1 cellular context compared by ENCODE assay signal in the genomic region with DNA sequence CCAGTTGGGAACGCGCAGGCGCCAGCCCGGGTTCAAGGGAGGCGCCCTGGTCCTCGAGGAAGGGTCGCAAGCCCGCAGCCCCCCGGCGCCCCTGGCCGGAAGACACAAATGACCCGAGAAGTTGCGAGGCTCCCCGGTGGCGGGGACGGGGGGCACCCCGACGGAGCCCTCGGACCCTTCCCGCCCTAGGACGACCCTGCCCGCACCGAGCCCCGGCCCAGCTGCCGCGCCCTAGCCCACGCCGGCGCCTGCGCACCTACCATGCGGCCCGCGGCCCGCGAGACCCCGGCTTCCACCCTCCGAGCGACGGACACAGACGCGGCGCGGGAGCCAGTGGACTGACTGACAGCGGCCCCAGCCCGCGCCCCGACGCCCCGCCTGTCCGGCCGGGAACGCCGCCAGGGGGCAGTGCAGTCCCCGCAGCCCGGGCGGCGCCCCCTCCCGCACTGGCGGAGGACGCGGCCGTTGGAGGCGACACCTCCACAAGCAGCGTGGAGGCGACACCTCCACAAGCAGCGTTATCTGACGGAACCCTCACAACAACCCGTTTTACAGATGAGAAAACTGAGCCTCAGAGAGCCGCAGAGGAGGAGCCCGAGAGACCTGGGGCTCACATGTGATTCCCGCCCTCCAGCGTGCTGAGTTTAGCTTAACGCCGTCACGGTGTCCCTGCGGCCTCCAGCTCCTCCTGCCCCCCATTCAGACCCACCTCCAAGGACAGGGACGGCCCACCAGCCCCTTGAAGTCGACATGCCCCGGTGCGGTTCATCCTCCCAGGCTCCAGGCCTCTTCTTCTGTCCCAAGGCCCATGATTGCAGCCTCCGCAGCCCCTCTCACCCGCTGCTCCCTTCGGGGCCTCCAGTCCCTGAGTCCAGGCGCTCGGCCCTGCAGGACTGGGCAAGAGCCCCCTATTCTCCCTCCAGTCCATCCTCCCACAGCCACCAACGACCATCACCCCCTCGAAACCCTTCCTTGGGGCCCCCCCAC.
A peak's percentile ranks its signal among the peaks of the same experiment; 100 is the strongest.
TF ChIP-seq lines count a peak whose summit lies in the region.

A gene with protein sequence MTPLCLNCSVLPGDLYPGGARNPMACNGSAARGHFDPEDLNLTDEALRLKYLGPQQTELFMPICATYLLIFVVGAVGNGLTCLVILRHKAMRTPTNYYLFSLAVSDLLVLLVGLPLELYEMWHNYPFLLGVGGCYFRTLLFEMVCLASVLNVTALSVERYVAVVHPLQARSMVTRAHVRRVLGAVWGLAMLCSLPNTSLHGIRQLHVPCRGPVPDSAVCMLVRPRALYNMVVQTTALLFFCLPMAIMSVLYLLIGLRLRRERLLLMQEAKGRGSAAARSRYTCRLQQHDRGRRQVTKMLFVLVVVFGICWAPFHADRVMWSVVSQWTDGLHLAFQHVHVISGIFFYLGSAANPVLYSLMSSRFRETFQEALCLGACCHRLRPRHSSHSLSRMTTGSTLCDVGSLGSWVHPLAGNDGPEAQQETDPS (minus strand): TSS at position 347 of the 987 bp plus-strand sequence. CDS start 84 bp downstream, at position 263.

TF ChIP-seq in HepG2, 621 proteins besides CTCF, POLR2A, EP300 and RAD21 (continued from another document and continues in another):
- TF ChIP-seq, protein P1, sequence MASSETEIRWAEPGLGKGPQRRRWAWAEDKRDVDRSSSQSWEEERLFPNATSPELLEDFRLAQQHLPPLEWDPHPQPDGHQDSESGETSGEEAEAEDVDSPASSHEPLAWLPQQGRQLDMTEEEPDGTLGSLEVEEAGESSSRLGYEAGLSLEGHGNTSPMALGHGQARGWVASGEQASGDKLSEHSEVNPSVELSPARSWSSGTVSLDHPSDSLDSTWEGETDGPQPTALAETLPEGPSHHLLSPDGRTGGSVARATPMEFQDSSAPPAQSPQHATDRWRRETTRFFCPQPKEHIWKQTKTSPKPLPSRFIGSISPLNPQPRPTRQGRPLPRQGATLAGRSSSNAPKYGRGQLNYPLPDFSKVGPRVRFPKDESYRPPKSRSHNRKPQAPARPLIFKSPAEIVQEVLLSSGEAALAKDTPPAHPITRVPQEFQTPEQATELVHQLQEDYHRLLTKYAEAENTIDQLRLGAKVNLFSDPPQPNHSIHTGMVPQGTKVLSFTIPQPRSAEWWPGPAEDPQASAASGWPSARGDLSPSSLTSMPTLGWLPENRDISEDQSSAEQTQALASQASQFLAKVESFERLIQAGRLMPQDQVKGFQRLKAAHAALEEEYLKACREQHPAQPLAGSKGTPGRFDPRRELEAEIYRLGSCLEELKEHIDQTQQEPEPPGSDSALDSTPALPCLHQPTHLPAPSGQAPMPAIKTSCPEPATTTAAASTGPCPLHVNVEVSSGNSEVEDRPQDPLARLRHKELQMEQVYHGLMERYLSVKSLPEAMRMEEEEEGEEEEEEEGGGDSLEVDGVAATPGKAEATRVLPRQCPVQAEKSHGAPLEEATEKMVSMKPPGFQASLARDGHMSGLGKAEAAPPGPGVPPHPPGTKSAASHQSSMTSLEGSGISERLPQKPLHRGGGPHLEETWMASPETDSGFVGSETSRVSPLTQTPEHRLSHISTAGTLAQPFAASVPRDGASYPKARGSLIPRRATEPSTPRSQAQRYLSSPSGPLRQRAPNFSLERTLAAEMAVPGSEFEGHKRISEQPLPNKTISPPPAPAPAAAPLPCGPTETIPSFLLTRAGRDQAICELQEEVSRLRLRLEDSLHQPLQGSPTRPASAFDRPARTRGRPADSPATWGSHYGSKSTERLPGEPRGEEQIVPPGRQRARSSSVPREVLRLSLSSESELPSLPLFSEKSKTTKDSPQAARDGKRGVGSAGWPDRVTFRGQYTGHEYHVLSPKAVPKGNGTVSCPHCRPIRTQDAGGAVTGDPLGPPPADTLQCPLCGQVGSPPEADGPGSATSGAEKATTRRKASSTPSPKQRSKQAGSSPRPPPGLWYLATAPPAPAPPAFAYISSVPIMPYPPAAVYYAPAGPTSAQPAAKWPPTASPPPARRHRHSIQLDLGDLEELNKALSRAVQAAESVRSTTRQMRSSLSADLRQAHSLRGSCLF (CRISPR knock-in tag; IDR thresholded peaks at IDR 0.05; ENCODE audit: borderline replicate concordance), result no peak
- TF ChIP-seq ETV6 (CRISPR knock-in tag; conservative IDR thresholded peaks at IDR 0.05) (no peak), NFE2L2 (IDR thresholded peaks at IDR 0.05; ENCODE audit: low read length) (no peak), MXD4 (CRISPR knock-in tag; IDR thresholded peaks at IDR 0.05) (no peak), SSRP1 (CRISPR knock-in tag; IDR thresholded peaks at IDR 0.05) (no peak), ZBTB3 (CRISPR knock-in tag; IDR thresholded peaks at IDR 0.05; ENCODE audit: borderline replicate concordance, low read depth) (no peak), ZNF121 (CRISPR knock-in tag; IDR thresholded peaks at IDR 0.05) (no peak), ATRX (CRISPR knock-in tag; IDR thresholded peaks at IDR 0.05; ENCODE audit: borderline replicate concordance) (no peak), FOSL2 (CRISPR knock-in tag; IDR thresholded peaks at IDR 0.05) (no peak), HHEX (CRISPR knock-in tag; IDR thresholded peaks at IDR 0.05) (no peak), IKZF4 (CRISPR knock-in tag; IDR thresholded peaks at IDR 0.05; ENCODE audit: borderline replicate concordance, low read depth, not compliant biosample characterization) (no peak), NFATC3 (CRISPR knock-in tag; IDR thresholded peaks at IDR 0.05) (no peak), ATF7-NPFF (CRISPR knock-in tag; IDR thresholded peaks at IDR 0.05; ENCODE audit: low read depth) (0 out of 2 replicates have a peak, but pooled peaks have one; percentile 36), ZNF549 (CRISPR knock-in tag; IDR thresholded peaks at IDR 0.05) (no peak), ZNF3 (CRISPR knock-in tag; IDR thresholded peaks at IDR 0.05) (no peak), KDM6A (CRISPR knock-in tag; IDR thresholded peaks at IDR 0.05; ENCODE audit: low read depth) (no peak), HNRNPK (IDR thresholded peaks at IDR 0.05; ENCODE audit: low read depth, low read length, poor library complexity, severe bottlenecking) (no peak), TOPORS (CRISPR knock-in tag; IDR thresholded peaks at IDR 0.05) (no peak; the same call in 1 of the 2 replicates), PCBP1 (IDR thresholded peaks at IDR 0.05; ENCODE audit: borderline replicate concordance, low read depth, low read length) (0 out of 2 replicates have a peak, but pooled peaks have one; percentile 23), ZNF7 (CRISPR knock-in tag; IDR thresholded peaks at IDR 0.05) (no peak), SOX13 (IDR thresholded peaks at IDR 0.05) (no peak), SOX13 (CRISPR knock-in tag; conservative IDR thresholded peaks at IDR 0.05 in 1 of 2, IDR thresholded peaks at IDR 0.05 in 1 of 2) (no peak), ARNT2 (CRISPR knock-in tag; IDR thresholded peaks at IDR 0.05; ENCODE audit: low read depth) (peak; percentile 66; the same call in 1 of the 2 replicates), ZNF619 (CRISPR knock-in tag; IDR thresholded peaks at IDR 0.05) (no peak), AFF4 (CRISPR knock-in tag; IDR thresholded peaks at IDR 0.05) (no peak), PREB (CRISPR knock-in tag; IDR thresholded peaks at IDR 0.05) (no peak), RBFOX2 (IDR thresholded peaks at IDR 0.05; ENCODE audit: low read depth, low read length) (no peak), NFE2 (CRISPR knock-in tag; IDR thresholded peaks at IDR 0.05) (no peak), DMAP1 (CRISPR knock-in tag; IDR thresholded peaks at IDR 0.05) (no peak), ZNF577 (CRISPR knock-in tag; IDR thresholded peaks at IDR 0.05; ENCODE audit: borderline replicate concordance, low read depth) (no peak), GABPB1 (CRISPR knock-in tag; IDR thresholded peaks at IDR 0.05) (peak; percentile 26; the same call in 1 of the 2 replicates), ZNF550 (CRISPR knock-in tag; IDR thresholded peaks at IDR 0.05; ENCODE audit: borderline replicate concordance) (no peak), AKAP8 (CRISPR knock-in tag; IDR thresholded peaks at IDR 0.05) (0 out of 2 replicates have a peak, but pooled peaks have one; percentile 20), ZFP36L2 (CRISPR knock-in tag; IDR thresholded peaks at IDR 0.05) (no peak), AGO2 (optimal IDR thresholded peaks at IDR 0.05; ENCODE audit: low read depth, low read length) (no peak), ASH2L (IDR thresholded peaks at IDR 0.05; ENCODE audit: insufficient read length, low read depth, low read length) (no peak), BCL6 (CRISPR knock-in tag; IDR thresholded peaks at IDR 0.05) (no peak), HMGA1 (CRISPR knock-in tag; conservative IDR thresholded peaks at IDR 0.05) (no peak)
- TF ChIP-seq, protein P2, sequence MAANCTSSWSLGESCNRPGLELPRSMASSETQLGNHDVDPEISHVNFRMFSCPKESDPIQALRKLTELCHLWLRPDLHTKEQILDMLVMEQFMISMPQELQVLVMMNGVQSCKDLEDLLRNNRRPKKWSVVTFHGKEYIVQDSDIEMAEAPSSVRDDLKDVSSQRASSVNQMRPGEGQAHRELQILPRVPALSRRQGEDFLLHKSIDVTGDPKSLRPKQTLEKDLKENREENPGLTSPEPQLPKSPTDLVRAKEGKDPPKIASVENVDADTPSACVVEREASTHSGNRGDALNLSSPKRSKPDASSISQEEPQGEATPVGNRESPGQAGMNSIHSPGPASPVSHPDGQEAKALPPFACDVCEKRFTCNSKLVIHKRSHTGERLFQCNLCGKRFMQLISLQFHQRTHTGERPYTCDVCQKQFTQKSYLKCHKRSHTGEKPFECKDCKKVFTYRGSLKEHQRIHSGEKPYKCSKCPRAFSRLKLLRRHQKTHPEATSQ (CRISPR knock-in tag; IDR thresholded peaks at IDR 0.05; ENCODE audit: borderline replicate concordance), result no peak
- TF ChIP-seq, protein P3, sequence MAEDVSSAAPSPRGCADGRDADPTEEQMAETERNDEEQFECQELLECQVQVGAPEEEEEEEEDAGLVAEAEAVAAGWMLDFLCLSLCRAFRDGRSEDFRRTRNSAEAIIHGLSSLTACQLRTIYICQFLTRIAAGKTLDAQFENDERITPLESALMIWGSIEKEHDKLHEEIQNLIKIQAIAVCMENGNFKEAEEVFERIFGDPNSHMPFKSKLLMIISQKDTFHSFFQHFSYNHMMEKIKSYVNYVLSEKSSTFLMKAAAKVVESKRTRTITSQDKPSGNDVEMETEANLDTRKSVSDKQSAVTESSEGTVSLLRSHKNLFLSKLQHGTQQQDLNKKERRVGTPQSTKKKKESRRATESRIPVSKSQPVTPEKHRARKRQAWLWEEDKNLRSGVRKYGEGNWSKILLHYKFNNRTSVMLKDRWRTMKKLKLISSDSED (CRISPR knock-in tag; IDR thresholded peaks at IDR 0.05), result 0 out of 2 replicates have a peak, but pooled peaks have one; percentile 54
- TF ChIP-seq, protein P4, sequence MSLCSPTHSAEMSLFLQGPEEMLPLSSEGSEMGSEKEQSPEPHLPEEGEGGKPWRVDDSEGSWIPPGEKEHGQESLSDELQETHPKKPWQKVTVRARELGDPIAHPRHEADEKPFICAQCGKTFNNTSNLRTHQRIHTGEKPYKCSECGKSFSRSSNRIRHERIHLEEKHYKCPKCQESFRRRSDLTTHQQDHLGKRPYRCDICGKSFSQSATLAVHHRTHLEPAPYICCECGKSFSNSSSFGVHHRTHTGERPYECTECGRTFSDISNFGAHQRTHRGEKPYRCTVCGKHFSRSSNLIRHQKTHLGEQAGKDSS (CRISPR knock-in tag; IDR thresholded peaks at IDR 0.05; ENCODE audit: borderline replicate concordance, low read depth), result no peak
- TF ChIP-seq, protein P5, sequence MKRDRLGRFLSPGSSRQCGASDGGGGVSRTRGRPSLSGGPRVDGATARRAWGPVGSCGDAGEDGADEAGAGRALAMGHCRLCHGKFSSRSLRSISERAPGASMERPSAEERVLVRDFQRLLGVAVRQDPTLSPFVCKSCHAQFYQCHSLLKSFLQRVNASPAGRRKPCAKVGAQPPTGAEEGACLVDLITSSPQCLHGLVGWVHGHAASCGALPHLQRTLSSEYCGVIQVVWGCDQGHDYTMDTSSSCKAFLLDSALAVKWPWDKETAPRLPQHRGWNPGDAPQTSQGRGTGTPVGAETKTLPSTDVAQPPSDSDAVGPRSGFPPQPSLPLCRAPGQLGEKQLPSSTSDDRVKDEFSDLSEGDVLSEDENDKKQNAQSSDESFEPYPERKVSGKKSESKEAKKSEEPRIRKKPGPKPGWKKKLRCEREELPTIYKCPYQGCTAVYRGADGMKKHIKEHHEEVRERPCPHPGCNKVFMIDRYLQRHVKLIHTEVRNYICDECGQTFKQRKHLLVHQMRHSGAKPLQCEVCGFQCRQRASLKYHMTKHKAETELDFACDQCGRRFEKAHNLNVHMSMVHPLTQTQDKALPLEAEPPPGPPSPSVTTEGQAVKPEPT (CRISPR knock-in tag; IDR thresholded peaks at IDR 0.05; ENCODE audit: low read depth), result no peak
- TF ChIP-seq, protein P6, sequence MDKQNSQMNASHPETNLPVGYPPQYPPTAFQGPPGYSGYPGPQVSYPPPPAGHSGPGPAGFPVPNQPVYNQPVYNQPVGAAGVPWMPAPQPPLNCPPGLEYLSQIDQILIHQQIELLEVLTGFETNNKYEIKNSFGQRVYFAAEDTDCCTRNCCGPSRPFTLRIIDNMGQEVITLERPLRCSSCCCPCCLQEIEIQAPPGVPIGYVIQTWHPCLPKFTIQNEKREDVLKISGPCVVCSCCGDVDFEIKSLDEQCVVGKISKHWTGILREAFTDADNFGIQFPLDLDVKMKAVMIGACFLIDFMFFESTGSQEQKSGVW (CRISPR knock-in tag; IDR thresholded peaks at IDR 0.05; ENCODE audit: borderline replicate concordance), result no peak
